Comparison of ENCODE assay signal across 28 cellular contexts in the genomic region with DNA sequence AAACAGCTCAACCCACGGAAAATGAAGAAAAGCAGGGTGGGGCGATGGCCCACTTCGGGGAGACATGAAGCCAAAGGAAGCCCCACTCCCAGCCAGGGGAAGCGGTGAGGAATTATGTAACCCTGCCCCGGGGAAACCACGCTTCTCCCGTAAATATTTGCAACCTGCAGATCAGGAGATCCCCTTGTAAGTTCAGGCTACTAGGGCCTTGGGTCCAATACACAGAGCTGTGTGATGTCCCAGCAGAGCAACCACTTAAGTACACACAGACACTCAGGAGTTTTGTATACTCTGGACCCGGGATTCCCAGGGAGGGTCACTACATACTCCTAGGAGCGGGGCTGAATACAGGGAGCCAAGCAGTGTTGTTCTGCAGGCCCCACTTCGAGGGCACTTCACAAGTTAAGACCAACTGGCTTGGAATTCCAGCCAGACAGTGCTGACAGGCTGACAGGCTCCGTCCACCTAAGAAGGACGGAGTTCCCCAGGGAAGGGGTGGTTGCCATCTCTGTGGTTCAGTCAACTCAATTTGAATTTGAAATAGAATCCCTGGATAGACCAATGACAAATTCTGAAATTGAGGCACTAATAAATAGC.
"Had no signal": no experiment of that assay in that cellular context is flagged by ENCODE, and none has a peak within 500 bp of the region (broad histone marks: within the 10 kb centered on the region; RNA-seq: fewer than 3 reads in every experiment).

No MANE protein-coding gene starts in this region.

- H3K4me3 ChIP-seq: ascending aorta, body of pancreas, MG63 had no signal

- DNase-seq: activated CD4-positive, alpha-beta T cell treated with anti-CD3 and anti-CD28 coated beads for 48 hours; activated CD4-positive, alpha-beta T cell treated with anti-CD3 and anti-CD28 coated beads, Interleukin-2, amount 50 U/mL, for 4 hours; activated CD4-positive, CD25-positive, alpha-beta regulatory T cell treated with anti-CD3 and anti-CD28 coated beads, Interleukin-2, amount 50 U/mL, for 72 hours; activated CD8-positive, alpha-beta memory T cell treated with anti-CD3 and anti-CD28 coated beads, Interleukin-2, amount 50 U/mL, for 48 hours; activated CD8-positive, alpha-beta T cell treated with anti-CD3 and anti-CD28 coated beads, Interleukin-2, amount 10 ng/mL, durations not matched to agents 7 days and 5 days; activated naive CD4-positive, alpha-beta T cell treated with anti-CD3 and anti-CD28 coated beads, Interleukin-2, amount 50 U/mL, for 16 hours; activated naive CD8-positive, alpha-beta T cell treated with anti-CD3 and anti-CD28 coated beads, Interleukin-2, amount 50 U/mL, for 24 hours; activated T-cell treated with anti-CD3 and anti-CD28 coated beads, Interleukin-2, amount 50 U/mL, for 1 hour; amniotic stem cell; body of pancreas; MG63; MV-4-11; NCI-H1105; NCI-H1436; NCI-H1694 treated with DMSO at 0.1 percent for 48 hours; NCI-H2029 treated with DMSO at 0.1 percent for 48 hours; NCI-H345; NCI-H510A; NCI-H526 treated with DMSO at 0.1 percent for 48 hours; NCI-H82; NK-92 treated with Interleukin-12 subunit alpha and Interleukin-12 subunit beta, amount 100 ng/mL, for 24 hours; OCI-M1; RPMI8226; SHP77 treated with DMSO at 0.1 percent for 48 hours had no signal

- H3K27me3 ChIP-seq: ascending aorta, body of pancreas, MG63 had no signal

- ATAC-seq: activated CD8-positive, alpha-beta T cell treated with anti-CD3 and anti-CD28 coated beads, Interleukin-2, amount 10 ng/mL, durations not matched to agents 7 days and 5 days; activated naive CD8-positive, alpha-beta T cell treated with anti-CD3 and anti-CD28 coated beads, Interleukin-2, amount 50 U/mL, for 24 hours; body of pancreas; Panc1 had no signal

- H3K9me3 Mint-ChIP-seq: T-helper 1 cell treated with Interleukin-12 subunit alpha and Interleukin-12 subunit beta and Interleukin-4 antibody, amounts not matched to agents 30 μg/mL and 1 μg/mL, for 36 hours had no signal

- H3K4me2 ChIP-seq: KMS-11 had no signal

- H3K9ac ChIP-seq: KMS-11 had no signal

- H3K4me3 Mint-ChIP-seq: activated CD8-positive, alpha-beta T cell treated with anti-CD3 and anti-CD28 coated beads, Interleukin-2, amount 10 ng/mL, durations not matched to agents 7 days and 5 days; activated naive CD8-positive, alpha-beta T cell treated with anti-CD3 and anti-CD28 coated beads, Interleukin-2, amount 50 U/mL, for 24 hours; T-helper 1 cell treated with Interleukin-12 subunit alpha and Interleukin-12 subunit beta and Interleukin-4 antibody, amounts not matched to agents 30 μg/mL and 1 μg/mL, for 36 hours had no signal

- H3K9me3 ChIP-seq: ascending aorta, body of pancreas, MG63 had no signal

- H3K36me3 ChIP-seq: ascending aorta, MG63 had no signal

- H3K4me1 Mint-ChIP-seq: activated naive CD8-positive, alpha-beta T cell treated with anti-CD3 and anti-CD28 coated beads, Interleukin-2, amount 50 U/mL, for 24 hours had no signal

- H3K4me1 ChIP-seq: ascending aorta had no signal

- H3K27ac ChIP-seq: ascending aorta, body of pancreas, KMS-11 had no signal

- H3K27me3 Mint-ChIP-seq: activated naive CD8-positive, alpha-beta T cell treated with anti-CD3 and anti-CD28 coated beads, Interleukin-2, amount 50 U/mL, for 24 hours had no signal

- H3K27ac Mint-ChIP-seq: activated CD8-positive, alpha-beta T cell treated with anti-CD3 and anti-CD28 coated beads, Interleukin-2, amount 10 ng/mL, durations not matched to agents 7 days and 5 days; activated naive CD8-positive, alpha-beta T cell treated with anti-CD3 and anti-CD28 coated beads, Interleukin-2, amount 50 U/mL, for 24 hours; T-helper 1 cell treated with Interleukin-12 subunit alpha and Interleukin-12 subunit beta and Interleukin-4 antibody, amounts not matched to agents 30 μg/mL and 1 μg/mL, for 36 hours had no signal
